31 cellular contexts compared by ENCODE assay signal in the genomic region with DNA sequence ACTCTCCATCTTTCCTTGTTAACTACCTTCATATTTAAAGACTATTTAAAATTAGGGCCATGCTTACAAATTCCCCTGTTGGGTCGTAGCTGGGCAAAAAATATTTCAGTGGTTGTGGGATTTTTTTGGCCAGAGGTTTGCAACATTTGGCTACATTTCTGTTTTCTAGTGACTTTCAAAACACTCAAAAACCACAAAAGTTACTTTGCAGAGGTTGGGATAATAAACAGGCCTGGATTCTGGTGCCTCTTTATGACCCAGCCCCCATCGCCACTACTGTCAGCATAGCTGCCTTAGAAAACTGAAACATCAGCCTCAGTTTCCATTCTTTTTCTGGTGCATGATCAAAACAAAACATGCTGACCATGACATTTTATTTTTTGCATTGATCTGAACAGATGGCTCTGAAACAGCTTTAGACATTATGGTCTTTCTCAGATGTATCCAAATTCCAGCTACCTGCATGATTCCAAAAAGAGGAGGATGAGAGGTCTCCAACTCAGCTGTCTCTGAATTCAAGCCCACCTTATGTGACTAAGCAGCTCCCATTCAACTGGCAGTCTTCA. TPM values are rescaled to one million over a fixed set of nuclear protein-coding genes. Genes with fewer than 3 reads are reported as not detected.
DNase-seq lines count a peak whose midpoint lies in the region; ATAC-seq, FAIRE-seq and TF ChIP-seq lines count a peak whose summit lies in the region.
"Had no signal": no experiment of that assay in that cellular context is flagged by ENCODE, and none has a peak within 500 bp of the region (broad histone marks: within the 10 kb centered on the region; RNA-seq: fewer than 3 reads in every experiment).

No MANE protein-coding gene starts in this region.

- H3K9me2 ChIP-seq in GM23248 (ENCODE audit: insufficient read depth) = no peaks in the 10 kb centered on the region

- peak; percentile 31 for DNase-seq in AG08395 (ENCODE audit: low spot score)
- peak; percentile 19 for DNase-seq in GM23248
- peak; percentile 36 for DNase-seq in astrocyte (ENCODE audit: low read depth)
- peak; percentile 18 for DNase-seq in hepatic stellate cell (ENCODE audit: low spot score)
- DNase-seq in GM19239 (ENCODE audit: insufficient read length, low spot score) = no peak
- DNase-seq in HuH-7.5 (ENCODE audit: low spot score) = no peak
- no peak for DNase-seq in C1 segment of cervical spinal cord (lab: John Stamatoyannopoulos, UW)
- DNase-seq: activated CD4-positive, CD25-positive, alpha-beta regulatory T cell treated with anti-CD3 and anti-CD28 coated beads, Interleukin-2, amount 50 U/mL, for 72 hours; activated naive CD4-positive, alpha-beta T cell treated with anti-CD3 and anti-CD28 coated beads, Interleukin-2, amount 10 ng/mL, durations not matched to agents 7 days and 5 days; activated T-cell treated with anti-CD3 and anti-CD28 coated beads, Interleukin-2, amount 50 U/mL, for 1 hour; aorta; CD4-positive, alpha-beta memory T cell; effector memory CD4-positive, alpha-beta T cell; GDM1; H9; KG1; midbrain; NCI-H1092; NCI-H187 treated with DMSO at 0.1 percent for 48 hours; NCI-H226; NCI-H82; posterior cingulate gyrus; SHP77 treated with DMSO at 0.1 percent for 48 hours; stimulated activated CD4-positive, alpha-beta T cell treated with anti-CD3 and anti-CD28 coated beads, Interleukin-2, amount 100 ng/mL, for 48 hours; stimulated activated naive CD4-positive, alpha-beta T cell treated with Interleukin-2 at 50 U/mL for 16 hours had no signal

- no peak overlapping the region for H3K27ac Mint-ChIP-seq in astrocyte (ENCODE audit: unreplicated experiment)
- H3K27ac Mint-ChIP-seq: activated naive CD4-positive, alpha-beta T cell treated with anti-CD3 and anti-CD28 coated beads, Interleukin-2, amount 10 ng/mL, durations not matched to agents 7 days and 5 days; CD4-positive, alpha-beta memory T cell had no signal

- in situ Hi-C loops in GM23248 (cut with MboI) = no loop called here

- no peaks in the 10 kb centered on the region for H3K36me3 ChIP-seq in GM23248 (ENCODE audit: low read depth)
- H3K36me3 ChIP-seq in astrocyte (ENCODE audit: insufficient read depth, low read length) = no peaks in the 10 kb centered on the region
- H3K36me3 ChIP-seq: thoracic aorta, vagina had no signal

- H3K4me3 Mint-ChIP-seq in astrocyte (ENCODE audit: unreplicated experiment) = no peak overlapping the region
- H3K4me3 Mint-ChIP-seq: activated naive CD4-positive, alpha-beta T cell treated with anti-CD3 and anti-CD28 coated beads, Interleukin-2, amount 10 ng/mL, durations not matched to agents 7 days and 5 days; CD4-positive, alpha-beta memory T cell; H9 had no signal

- H3F3A ChIP-seq in GM23248 (ENCODE audit: insufficient read depth) = 0 out of 2 replicates have a peak, but pooled peaks cover 4% of the 10 kb centered on the region

- H3K4me3 ChIP-seq in GM23248 (no peak overlapping the region), astrocyte (ENCODE audit: insufficient read depth, low read depth, low read length) (no peak overlapping the region)
- H3K4me3 ChIP-seq: thoracic aorta, vagina had no signal

- no peak for ATAC-seq in GM18517 (IDR thresholded peaks at IDR 0.05; ENCODE audit: unreplicated experiment)
- ATAC-seq: esophagus mucosa, left lobe of liver had no signal

- H2AFZ ChIP-seq in GM23248 (no peak overlapping the region), astrocyte (ENCODE audit: low read depth, low read length) (no peak overlapping the region)

- H3K36me3 Mint-ChIP-seq in astrocyte (ENCODE audit: low read depth, unreplicated experiment) = peaks cover 4% of the 10 kb centered on the region

- 35 to 36% methylated on average over 2 of the region's 2 CpGs for WGBS in GM23248 (ENCODE audit: low coverage in 1 of 2, low lambda C conversion rate in 2 of 2, missing lambda C conversion rate in 2 of 2), 2 experiments

- no peaks in the 10 kb centered on the region for H3K27me3 ChIP-seq in GM23248 (replicated peaks; ENCODE audit: insufficient read depth)
- no peaks in the 10 kb centered on the region for H3K27me3 ChIP-seq in astrocyte (ENCODE audit: insufficient read depth, low read length)
- H3K27me3 ChIP-seq: vagina had no signal

- TF ChIP-seq CTCF in astrocyte (IDR thresholded peaks at IDR 0.05; ENCODE audit: insufficient read depth, low read depth, low read length) = no peak

- peaks cover 22% of the 10 kb centered on the region for H3K4me1 ChIP-seq in GM23248 (ENCODE audit: insufficient read depth)
- H3K4me1 ChIP-seq in astrocyte (ENCODE audit: insufficient read depth, low read length) = peaks cover 24% of the 10 kb centered on the region

- H3K9me3 ChIP-seq in GM23248 (ENCODE audit: low read depth) (no peaks in the 10 kb centered on the region), astrocyte (ENCODE audit: insufficient read depth, low read depth, low read length) (no peaks in the 10 kb centered on the region)
- H3K9me3 ChIP-seq: thoracic aorta, vagina had no signal

- H3K79me2 ChIP-seq in GM23248 (ENCODE audit: insufficient read depth) (peaks cover 90% of the 10 kb centered on the region), astrocyte (ENCODE audit: insufficient read depth, low read length) (peaks cover 95% of the 10 kb centered on the region)

- H3K27me3 Mint-ChIP-seq in astrocyte (ENCODE audit: low read depth, unreplicated experiment) = peaks cover 11% of the 10 kb centered on the region

- FAIRE-seq in astrocyte (lab: Jason Lieb, UNC) (no peak), GM19239 (lab: Jason Lieb, UNC) (no peak)

- H3K4me2 ChIP-seq in GM23248 (ENCODE audit: unreplicated experiment) = peak overlapping the region; percentile 11
- H3K4me2 ChIP-seq in astrocyte (ENCODE audit: low read length) = no peak overlapping the region

- peaks cover 9% of the 10 kb centered on the region for H3K4me1 Mint-ChIP-seq in astrocyte (ENCODE audit: low read depth, unreplicated experiment)

- H3K9ac ChIP-seq in GM23248 (no peak overlapping the region), astrocyte (ENCODE audit: low read length) (no peak overlapping the region)

- no peaks in the 10 kb centered on the region for H3K9me3 Mint-ChIP-seq in astrocyte (ENCODE audit: unreplicated experiment)
- H3K9me3 Mint-ChIP-seq: neural crest cell had no signal

- H3K27ac ChIP-seq in GM23248 = no peak overlapping the region
- H3K27ac ChIP-seq in astrocyte (ENCODE audit: low read depth, low read length) = no peak overlapping the region
- H3K27ac ChIP-seq: thoracic aorta, vagina had no signal

- 0 out of 2 replicates have a peak, but pooled peaks cover 4% of the 10 kb centered on the region for H4K20me1 ChIP-seq in GM23248 (ENCODE audit: insufficient read depth)
- H4K20me1 ChIP-seq in astrocyte (ENCODE audit: insufficient read depth, low read length) = peaks cover 52% of the 10 kb centered on the region

RNA-seq across cellular contexts. Expression of a gene that starts 5.2 kb away (rescaled TPM):
- total RNA-seq in GM23248 (2014; rRNA removed; shearing (Covaris generic)) = 7.9 and 13.4 TPM in 2 replicates
- 6.8 and 7.7 TPM in 2 replicates for polyA plus RNA-seq in GM23248 (2016; fragmentation: Nextera tagmentation; extraction: Ambion mirVana)
- total RNA-seq in astrocyte = 2.4 and 2.7 TPM in 2 replicates
- total RNA-seq: H9, vagina had no signal

RNA-seq across cellular contexts. Expression of a gene that starts 37.5 kb away (rescaled TPM):
- total RNA-seq in GM23248 (2014; rRNA removed; shearing (Covaris generic)) = 20.4 and 21.9 TPM in 2 replicates
- polyA plus RNA-seq in GM23248 (2016; fragmentation: Nextera tagmentation; extraction: Ambion mirVana) = 17.1 and 17.7 TPM in 2 replicates
- 33.5 and 34.3 TPM in 2 replicates for total RNA-seq in astrocyte

Comparison
In these comparisons a context has a peak if more than half of its experiments do, and no peak if none do; other contexts are left out.
1. DNase-seq: peak in AG08395 (single experiment), GM23248 (single experiment), astrocyte (single experiment) and hepatic stellate cell (single experiment); none in GM19239 (single experiment), HuH-7.5 (single experiment) and C1 segment of cervical spinal cord (0 of 14).